ENCODE assay signal across 8 cellular contexts in genomic region chrX:1657367-1658082, GRCh38. TPM values are rescaled to one million over a fixed set of nuclear protein-coding genes. Genes with fewer than 3 reads are reported as not detected.
DNase-seq lines count a peak whose midpoint lies in the region; ATAC-seq lines count a peak whose summit lies in the region.

No MANE protein-coding gene starts in this region.

- H3K27me3 Mint-ChIP-seq in CD4-positive, CD25-positive, alpha-beta regulatory T cell, result no peaks in the 10 kb centered on the region

- H3K27ac ChIP-seq in CD4-positive, CD25-positive, alpha-beta regulatory T cell (ENCODE audit: insufficient read depth, low read length, poor library complexity, severe bottlenecking), result peak overlapping the region; percentile 82

- H3K27me3 ChIP-seq in CD4-positive, CD25-positive, alpha-beta regulatory T cell (ENCODE audit: control insufficient read depth, insufficient read depth, low read length), result no peaks in the 10 kb centered on the region

- intact Hi-C loops in left colon (cut with DNase I, micrococcal nuclease) (loop anchor here in 1 of 2 donors (10.0 kb wide), 1 partner anchor 937 kb away; no protein-coding TSS in a partner anchor), sciatic nerve (cut with DNase I) (loop anchor here (10.0 kb wide), 1 partner anchor 937 kb away; no protein-coding TSS in a partner anchor)

- peaks cover 0 to 4% (median 0%) of the 10 kb centered on the region in 7 donors for H3K9me3 Mint-ChIP-seq in CD4-positive, CD25-positive, alpha-beta regulatory T cell

- peak; percentile 28 to 86 for ATAC-seq in CD4-positive, CD25-positive, alpha-beta regulatory T cell (ENCODE audit: low read depth in 2 of 2)
- ATAC-seq in GM19025 (IDR thresholded peaks at IDR 0.05; ENCODE audit: low read depth, unreplicated experiment) (peak; percentile 78), HG03280 (IDR thresholded peaks at IDR 0.05; ENCODE audit: unreplicated experiment) (peak; percentile 26), left colon (peak; percentile 35), sciatic nerve (no peak)

- peaks cover 17 to 45% (median 27%) of the 10 kb centered on the region in 4 donors for H3K4me1 Mint-ChIP-seq in CD4-positive, CD25-positive, alpha-beta regulatory T cell

- peak; percentile 14 to 85 (median 62) for DNase-seq in CD4-positive, CD25-positive, alpha-beta regulatory T cell
- DNase-seq in RPMI8226 (peak; percentile 29), activated gamma-delta T cell (lab: John Stamatoyannopoulos, UW) (peak; percentile 67), left colon (peak in 1 of 2 donors; percentile 24), sciatic nerve (ENCODE audit: low spot score) (no peak)
- peak; percentile 71 for DNase-seq in stimulated activated CD8-positive, alpha-beta memory T cell treated with anti-CD3 and anti-CD28 coated beads, Interleukin-4, amount 100 ng/mL, for 48 hours

- peaks cover 25% of the 10 kb centered on the region for H3K4me1 ChIP-seq in CD4-positive, CD25-positive, alpha-beta regulatory T cell (ENCODE audit: control insufficient read depth, insufficient read depth, low read length, poor library complexity, severe bottlenecking)

- no peaks in the 10 kb centered on the region for H3K9me3 ChIP-seq in CD4-positive, CD25-positive, alpha-beta regulatory T cell (ENCODE audit: control insufficient read depth in 2 of 2, low read length in 2 of 2)

- H3K27ac Mint-ChIP-seq in CD4-positive, CD25-positive, alpha-beta regulatory T cell, result peak overlapping the region; percentile 96 to 98 (median 98)

- H3K36me3 Mint-ChIP-seq in CD4-positive, CD25-positive, alpha-beta regulatory T cell, result peaks cover 9% of the 10 kb centered on the region

- H3K4me3 Mint-ChIP-seq in CD4-positive, CD25-positive, alpha-beta regulatory T cell, result peak overlapping the region; percentile 96 to 99 (median 98)

- no peaks in the 10 kb centered on the region for H3K36me3 ChIP-seq in CD4-positive, CD25-positive, alpha-beta regulatory T cell (ENCODE audit: control insufficient read depth, insufficient read depth, low read length)

- peak overlapping the region; percentile 91 for H3K4me3 ChIP-seq in CD4-positive, CD25-positive, alpha-beta regulatory T cell (ENCODE audit: low read depth, low read length)

RNA-seq across cellular contexts. Expression of gene ASMT, which starts 42.7 kb away (rescaled TPM):
- total RNA-seq in CD4-positive, CD25-positive, alpha-beta regulatory T cell, result not detected
- polyA plus RNA-seq in CD4-positive, CD25-positive, alpha-beta regulatory T cell, result under 1 TPM in 3 of 4 donors, not detected in 1; 0.19 to 1.00 (median 0.91) TPM
- not detected for total RNA-seq in left colon
- total RNA-seq in sciatic nerve, result 0.89 TPM
